In the genomic region with DNA sequence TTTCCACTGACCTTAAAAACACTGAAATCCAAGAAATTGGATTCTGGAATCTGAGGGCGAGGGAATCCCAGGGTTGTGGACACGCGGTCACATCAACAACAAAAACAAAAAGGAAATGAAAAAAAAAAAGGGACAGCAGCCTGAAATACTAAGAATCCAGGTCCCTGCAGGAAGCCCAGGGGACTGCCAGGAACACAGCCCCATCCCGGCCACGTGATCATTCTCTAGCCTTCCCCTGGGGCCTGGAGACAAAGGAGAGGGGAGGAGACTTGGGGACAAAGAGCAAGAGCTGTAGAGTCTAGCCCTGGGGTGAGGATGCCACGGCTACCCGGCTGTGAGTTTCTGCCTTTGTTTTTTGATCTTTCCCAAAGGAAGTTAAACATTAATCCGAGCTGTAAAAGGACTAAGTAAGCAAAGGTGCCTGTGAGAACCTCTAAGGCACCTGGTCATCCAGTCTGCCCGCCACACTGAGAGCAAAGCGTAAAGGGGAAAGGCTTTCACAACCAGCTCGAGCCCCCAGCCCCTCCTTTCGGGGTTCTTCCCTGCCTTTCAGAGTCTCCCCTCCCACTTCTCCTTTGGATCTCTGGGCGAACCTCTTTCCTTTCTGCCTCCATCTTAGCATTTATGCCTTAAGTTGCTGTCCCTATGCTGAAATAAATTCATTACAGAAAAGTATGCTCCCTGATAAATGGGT, we compare ENCODE assay signal across 8 cellular contexts. TPM values are rescaled to one million over a fixed set of nuclear protein-coding genes. Genes with fewer than 3 reads are reported as not detected.
DNase-seq lines count a peak whose midpoint lies in the region; ATAC-seq and TF ChIP-seq lines count a peak whose summit lies in the region.

No MANE protein-coding gene starts in this region.

- intact Hi-C loops in body of pancreas (cut with DNase I) (no loop called here), posterior vena cava (cut with DNase I) (loop anchor here in 1 of 2 donors (10.0 kb wide), 1 partner anchor 430 kb away; no protein-coding TSS in a partner anchor)

- no peaks in the 10 kb centered on the region for H3K9me3 ChIP-seq in body of pancreas

- H3K4me3 ChIP-seq in body of pancreas: no peak overlapping the region

- peak in 5 of 7 experiments; percentile 15 to 75 (median 45) for TF ChIP-seq CTCF in body of pancreas (IDR thresholded peaks at IDR 0.05)

- DNase-seq in DMS53 treated with DMSO at 0.1 percent for 48 hours (lab: John Stamatoyannopoulos, UW; ENCODE audit: unreplicated experiment) (peak; percentile 98), NCI-H2107 treated with DMSO at 0.1 percent for 48 hours (lab: John Stamatoyannopoulos, UW; ENCODE audit: unreplicated experiment) (peak; percentile 98), body of pancreas (peak; percentile 77 to 91 (median 88)), iPS DF 4.7 (ENCODE audit: extremely low read depth, low spot score) (peak; percentile 96), retina (peak; percentile 96), posterior vena cava (ENCODE audit: low spot score) (no peak)
- DNase-seq in stimulated activated CD8-positive, alpha-beta memory T cell treated with anti-CD3 and anti-CD28 coated beads, Interleukin-4, amount 100 ng/mL, for 48 hours: no peak
- DNase-seq in activated CD4-positive, CD25-positive, alpha-beta regulatory T cell (lab: John Stamatoyannopoulos, UW): no peak

- H3K36me3 ChIP-seq in body of pancreas (replicated peaks in 1 of 2; ENCODE audit: insufficient read depth in 1 of 2, low read depth in 2 of 2): no peaks in the 10 kb centered on the region

- 1 to 4% methylated on average over 13 of the region's 13 CpGs for WGBS in body of pancreas, 2 donors

- H3K27ac ChIP-seq in body of pancreas: peak overlapping the region; percentile 78 to 89 (median 84)

- peak; percentile 27 to 68 (median 66) for TF ChIP-seq POLR2A in body of pancreas (IDR thresholded peaks at IDR 0.05)

- peaks cover 21% of the 10 kb centered on the region for H3K4me1 ChIP-seq in body of pancreas

- ATAC-seq in body of pancreas: peak; percentile 96

- H3K27me3 ChIP-seq in body of pancreas: no peaks in the 10 kb centered on the region

RNA-seq across cellular contexts. Expression of a gene that starts 24.1 kb away (rescaled TPM):
- total RNA-seq in body of pancreas (10 to 100 TPM; 74.8 to 87.7 TPM), posterior vena cava (under 1 TPM; 0.19 to 0.74 TPM)

RNA-seq across cellular contexts. Expression of a gene that starts 57.9 kb away (rescaled TPM):
- total RNA-seq in body of pancreas: 1 to 10 TPM; 9.9 TPM
- 1 to 10 TPM; 6.7 to 7.9 TPM for total RNA-seq in posterior vena cava

Comparison
In these comparisons a context has a peak if more than half of its experiments do, and no peak if none do; other contexts are left out.
1. DNase-seq: peak in DMS53 treated with DMSO at 0.1 percent for 48 hours (single experiment), NCI-H2107 treated with DMSO at 0.1 percent for 48 hours (single experiment), body of pancreas (4 of 4), iPS DF 4.7 (single experiment) and retina (single experiment); none in stimulated activated CD8-positive, alpha-beta memory T cell treated with anti-CD3 and anti-CD28 coated beads, Interleukin-4, amount 100 ng/mL, for 48 hours (single experiment), activated CD4-positive, CD25-positive, alpha-beta regulatory T cell (0 of 4) and posterior vena cava (single experiment).
2. RNA of a gene that starts 24.1 kb away (total RNA-seq): 74.8 to 87.7 TPM in body of pancreas; 0.19 to 0.74 TPM in posterior vena cava; every median in the first group is over 10 times any median in the second.